ENCODE assay signal across 1 cellular context in genomic region chr22:24315367-24315781, GRCh38.
TF ChIP-seq lines count a peak whose summit lies in the region.

No MANE protein-coding gene starts in this region.

TF ChIP-seq in HepG2, 621 proteins besides CTCF, POLR2A, EP300 and RAD21 (continued from another document and continues in another):
- TF ChIP-seq SP1 (IDR thresholded peaks at IDR 0.05) (no peak), SP1 (CRISPR knock-in tag; IDR thresholded peaks at IDR 0.05) (no peak), PAWR (CRISPR knock-in tag; IDR thresholded peaks at IDR 0.05; ENCODE audit: borderline replicate concordance) (no peak), NR2F6 (IDR thresholded peaks at IDR 0.05) (no peak; the same call in 1 of the 2 replicates), NR2F6 (CRISPR knock-in tag; IDR thresholded peaks at IDR 0.05) (peak; percentile 19; the same call in 1 of the 2 replicates), CENPX (CRISPR knock-in tag; IDR thresholded peaks at IDR 0.05) (no peak), ZNF18 (CRISPR knock-in tag; IDR thresholded peaks at IDR 0.05; ENCODE audit: insufficient replicate concordance) (no peak), ZNF501 (CRISPR knock-in tag; IDR thresholded peaks at IDR 0.05) (no peak), ZNF639 (CRISPR knock-in tag; conservative IDR thresholded peaks at IDR 0.05) (no peak), ZNF770 (CRISPR knock-in tag; IDR thresholded peaks at IDR 0.05) (no peak), ZNF7 (CRISPR knock-in tag; IDR thresholded peaks at IDR 0.05) (no peak), ZNF326 (CRISPR knock-in tag; IDR thresholded peaks at IDR 0.05; ENCODE audit: borderline replicate concordance) (no peak), TGIF2 (CRISPR knock-in tag; IDR thresholded peaks at IDR 0.05) (no peak), ZBED4 (CRISPR knock-in tag; IDR thresholded peaks at IDR 0.05; ENCODE audit: borderline replicate concordance) (no peak), MIXL1 (CRISPR knock-in tag; IDR thresholded peaks at IDR 0.05) (peak; percentile 71), RXRB (CRISPR knock-in tag; IDR thresholded peaks at IDR 0.05; ENCODE audit: borderline replicate concordance) (peak; percentile 11; the same call in 1 of the 2 replicates), ZNF576 (CRISPR knock-in tag; IDR thresholded peaks at IDR 0.05) (no peak), FOXP1 (IDR thresholded peaks at IDR 0.05) (no peak), FOXP1 (CRISPR knock-in tag; IDR thresholded peaks at IDR 0.05) (peak; percentile 69), GFI1 (CRISPR knock-in tag; IDR thresholded peaks at IDR 0.05; ENCODE audit: borderline replicate concordance) (no peak), ZNF451 (CRISPR knock-in tag; IDR thresholded peaks at IDR 0.05) (no peak), KLF6 (CRISPR knock-in tag; IDR thresholded peaks at IDR 0.05) (no peak), GTF3A (CRISPR knock-in tag; conservative IDR thresholded peaks at IDR 0.05) (no peak), AKNA (CRISPR knock-in tag; IDR thresholded peaks at IDR 0.05; ENCODE audit: borderline replicate concordance) (no peak), ZNF567 (CRISPR knock-in tag; IDR thresholded peaks at IDR 0.05; ENCODE audit: borderline replicate concordance) (no peak), ZNF234 (CRISPR knock-in tag; conservative IDR thresholded peaks at IDR 0.05) (no peak), BRD4 (CRISPR knock-in tag; IDR thresholded peaks at IDR 0.05) (no peak), ZNF274 (CRISPR knock-in tag; IDR thresholded peaks at IDR 0.05) (no peak), ZNF740 (CRISPR knock-in tag; IDR thresholded peaks at IDR 0.05) (no peak), FOSL2 (CRISPR knock-in tag; IDR thresholded peaks at IDR 0.05) (no peak), TEAD2 (CRISPR knock-in tag; IDR thresholded peaks at IDR 0.05) (no peak), GATA4 (IDR thresholded peaks at IDR 0.05; ENCODE audit: borderline replicate concordance, low read depth) (no peak), KAT8 (CRISPR knock-in tag; IDR thresholded peaks at IDR 0.05) (no peak), RCOR2 (CRISPR knock-in tag; IDR thresholded peaks at IDR 0.05) (no peak), ZNF678 (CRISPR knock-in tag; IDR thresholded peaks at IDR 0.05) (no peak), TEAD3 (CRISPR knock-in tag; optimal IDR thresholded peaks at IDR 0.05; ENCODE audit: borderline replicate concordance) (no peak), ZNF24 (IDR thresholded peaks at IDR 0.05) (no peak), ZNF766 (CRISPR knock-in tag; IDR thresholded peaks at IDR 0.05; ENCODE audit: borderline replicate concordance) (no peak), SOX6 (IDR thresholded peaks at IDR 0.05) (no peak), SOX6 (CRISPR knock-in tag; IDR thresholded peaks at IDR 0.05) (peak; percentile 65; the same call in 1 of the 2 replicates), RARA (CRISPR knock-in tag; IDR thresholded peaks at IDR 0.05) (peak; percentile 70), ZNF883 (CRISPR knock-in tag; IDR thresholded peaks at IDR 0.05; ENCODE audit: not compliant biosample characterization) (no peak), RBM39 (IDR thresholded peaks at IDR 0.05; ENCODE audit: low read depth, low read length, poor library complexity, severe bottlenecking) (no peak), DMTF1 (CRISPR knock-in tag; IDR thresholded peaks at IDR 0.05) (no peak), ZNF605 (CRISPR knock-in tag; IDR thresholded peaks at IDR 0.05) (no peak), PAXIP1 (CRISPR knock-in tag; conservative IDR thresholded peaks at IDR 0.05) (peak; percentile 67)
